3 cellular contexts compared by ENCODE assay signal in genomic region chr14:99441157-99441870, GRCh38.
A peak's percentile ranks its signal among the peaks of the same experiment; 100 is the strongest.
TF ChIP-seq lines count a peak whose summit lies in the region.

No MANE protein-coding gene starts in this region.

TF ChIP-seq in HEK293T, 16 proteins besides CTCF, POLR2A, EP300 and RAD21:
- TF ChIP-seq TARDBP (IDR thresholded peaks at IDR 0.05) (no peak), CTBP1 (IDR thresholded peaks at IDR 0.05; ENCODE audit: borderline replicate concordance) (no peak), ARNT (IDR thresholded peaks at IDR 0.05) (no peak), FOXA1 (IDR thresholded peaks at IDR 0.05) (no peak), SP1 (IDR thresholded peaks at IDR 0.05) (no peak)

TF ChIP-seq in K562, 482 proteins besides CTCF, POLR2A, EP300 and RAD21:
- TF ChIP-seq HOMEZ (CRISPR knock-in tag; IDR thresholded peaks at IDR 0.05) (no peak), PKNOX1 (IDR thresholded peaks at IDR 0.05) (no peak), ZNF41 (CRISPR knock-in tag; conservative IDR thresholded peaks at IDR 0.05) (no peak), SLC30A9 (CRISPR knock-in tag; IDR thresholded peaks at IDR 0.05) (no peak), SMAD3 (CRISPR knock-in tag; conservative IDR thresholded peaks at IDR 0.05) (no peak), CBFA2T3 (IDR thresholded peaks at IDR 0.05) (no peak), GTF2A2 (tag; IDR thresholded peaks at IDR 0.05) (no peak)

TF ChIP-seq in HepG2, 621 proteins besides CTCF, POLR2A, EP300 and RAD21:
- 0 out of 2 replicates have a peak, but pooled peaks have one; percentile 3 for TF ChIP-seq SMC3 (IDR thresholded peaks at IDR 0.05; ENCODE audit: low read length)
- TF ChIP-seq NFE2L1 (CRISPR knock-in tag; IDR thresholded peaks at IDR 0.05; ENCODE audit: borderline replicate concordance), result no peak
